ENCODE assay signal across 9 cellular contexts in genomic region chr9:68678430-68678829, GRCh38. TPM values are rescaled to one million over a fixed set of nuclear protein-coding genes. Genes with fewer than 3 reads are reported as not detected.
A peak's percentile ranks its signal among the peaks of the same experiment; 100 is the strongest.
DNase-seq lines count a peak whose midpoint lies in the region; ATAC-seq and TF ChIP-seq lines count a peak whose summit lies in the region.
"Had no signal": no experiment of that assay in that cellular context is flagged by ENCODE, and none has a peak within 500 bp of the region (broad histone marks: within the 10 kb centered on the region; RNA-seq: fewer than 3 reads in every experiment).

No MANE protein-coding gene starts in this region.

- TF ChIP-seq CTCF in GM12874 (IDR thresholded peaks at IDR 0.05; ENCODE audit: insufficient read depth, low read depth, low read length) (peak; percentile 60; the same call in 1 of the 2 replicates), choroid plexus epithelial cell (conservative IDR thresholded peaks at IDR 0.05; ENCODE audit: low read depth, low read length) (no peak), osteoblast (IDR thresholded peaks at IDR 0.05; ENCODE audit: extremely low read depth, low read depth, low read length) (peak; percentile 26)

- no peak overlapping the region for H3K27ac ChIP-seq in osteoblast (ENCODE audit: low read depth, low read length)

- no peaks in the 10 kb centered on the region for H3K79me2 ChIP-seq in osteoblast (ENCODE audit: insufficient read depth, low read length)

- H3K4me2 ChIP-seq in osteoblast (ENCODE audit: insufficient read depth, low read length): no peak overlapping the region

- H3K4me3 ChIP-seq in Jurkat, Clone E6-1 (ENCODE audit: low read length): no peak overlapping the region
- H3K4me3 ChIP-seq in choroid plexus epithelial cell (ENCODE audit: low read depth, low read length): no peak overlapping the region
- no peak overlapping the region for H3K4me3 ChIP-seq in osteoblast (ENCODE audit: insufficient read depth, low read length)

- DNase-seq in Jurkat, Clone E6-1 (ENCODE audit: low read depth, low spot score): peak; percentile 11
- DNase-seq in choroid plexus epithelial cell (ENCODE audit: low read depth) (peak; percentile 2), osteoblast (ENCODE audit: insufficient read length, low spot score, missing footprints) (no peak), NCI-H446 (lab: John Stamatoyannopoulos, UW) (no peak), SKM-1 treated with dmso at 0.1 percent for 144 hours (lab: John Stamatoyannopoulos, UW; ENCODE audit: unreplicated experiment) (no peak)
- no peak for DNase-seq in effector CD8-positive, alpha-beta T cell (lab: John Stamatoyannopoulos, UW)
- DNase-seq: activated naive CD8-positive, alpha-beta T cell treated with anti-CD3 and anti-CD28 coated beads, Interleukin-2, amount 10 ng/mL, durations not matched to agents 7 days and 5 days had no signal

- no peak for ATAC-seq in GM19023 (IDR thresholded peaks at IDR 0.05; ENCODE audit: unreplicated experiment)

- no peaks in the 10 kb centered on the region for H3K4me1 ChIP-seq in osteoblast (ENCODE audit: insufficient read depth, low read length)

- peaks cover 2% of the 10 kb centered on the region for H3K27me3 ChIP-seq in osteoblast (ENCODE audit: insufficient read depth, low read length)

- H4K20me1 ChIP-seq in osteoblast (ENCODE audit: insufficient read depth, low read length): no peaks in the 10 kb centered on the region

- no peak overlapping the region for H2AFZ ChIP-seq in osteoblast (ENCODE audit: low read length)

- H3K36me3 ChIP-seq in osteoblast (ENCODE audit: insufficient read depth, low read length): no peaks in the 10 kb centered on the region

- no peaks in the 10 kb centered on the region for H3K9me3 ChIP-seq in osteoblast (ENCODE audit: low read depth, low read length)

RNA-seq across cellular contexts. Expression of gene PIP5K1B, which starts 26.6 kb away (rescaled TPM):
- polyA plus RNA-seq in Jurkat, Clone E6-1 (2012; ENCODE audit: insufficient read depth, insufficient read length): 1.1 TPM
- total RNA-seq in osteoblast: not detected in 2 replicates

Comparison
In these comparisons a context has a peak if more than half of its experiments do, and no peak if none do; other contexts are left out.
1. DNase-seq: peak in Jurkat, Clone E6-1 (single experiment) and choroid plexus epithelial cell (single experiment); none in osteoblast (single experiment), effector CD8-positive, alpha-beta T cell (single experiment), NCI-H446 (0 of 2) and SKM-1 treated with dmso at 0.1 percent for 144 hours (single experiment).